Comparison of ENCODE assay signal across 8 cellular contexts in the genomic region with DNA sequence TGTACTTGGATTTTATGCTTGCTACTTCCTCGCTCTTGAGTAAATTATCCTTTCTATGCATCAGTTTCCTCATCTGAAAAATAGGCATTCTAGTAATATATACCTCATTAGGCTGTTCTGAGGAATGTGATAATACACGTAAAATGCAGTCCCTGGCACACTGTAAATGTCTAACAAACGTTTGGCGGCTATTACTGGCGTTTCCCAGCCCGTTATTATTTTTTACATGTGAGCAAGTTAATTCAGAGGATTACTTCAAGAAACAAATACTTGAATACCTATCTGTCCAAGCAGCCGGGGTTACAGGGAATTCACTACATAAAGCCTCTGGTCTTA. TPM values are rescaled to one million over a fixed set of nuclear protein-coding genes. Genes with fewer than 3 reads are reported as not detected.
DNase-seq lines count a peak whose midpoint lies in the region; ATAC-seq and TF ChIP-seq lines count a peak whose summit lies in the region.

No MANE protein-coding gene starts in this region.

- POLR2A ChIA-PET in naive thymus-derived CD8-positive, alpha-beta T cell (lab: Charles Lee), result interaction anchor here (0.6 to 3.3 kb wide), 3 partner anchors 8 to 418 kb away, joined by 4 to 22 read pairs (median 6); partner anchors contain the start of genes FHL2 and TGFBRAP1

- no peaks in the 10 kb centered on the region for H3K27me3 Mint-ChIP-seq in dendritic cell treated with granulocyte-macrophage colony-stimulating factor and Interleukin-4, amounts not matched to agents 40 ng/mL and 50 ng/mL, for 4 days
- peaks cover 0 to 1% (median 0%) of the 10 kb centered on the region in 5 donors for H3K27me3 Mint-ChIP-seq in naive thymus-derived CD8-positive, alpha-beta T cell

- peak overlapping the region; percentile 96 for H3K4me3 Mint-ChIP-seq in dendritic cell treated with granulocyte-macrophage colony-stimulating factor and Interleukin-4, amounts not matched to agents 40 ng/mL and 50 ng/mL, for 4 days
- peak overlapping the region; percentile 94 to 100 (median 99) for H3K4me3 Mint-ChIP-seq in naive thymus-derived CD8-positive, alpha-beta T cell

- DNase-seq in AG09309 (ENCODE audit: low read depth) (no peak), ACHN (no peak), NCI-H1436 treated with DMSO at 0.1 percent for 48 hours (lab: John Stamatoyannopoulos, UW) (no peak), inferior parietal cortex (ENCODE audit: extremely low spot score) (no peak), HT-29 (ENCODE audit: low spot score) (no peak)
- DNase-seq in naive thymus-derived CD8-positive, alpha-beta T cell, result no peak

- in situ Hi-C loops in ACHN (cut with HindIII; ENCODE audit: low pct_ligation_motif_present, low pct_unique_long_range_greater_than_20kb, low sequenced_read_pairs), result no loop called here

- H3K4me3 ChIP-seq in AG09309 (ENCODE audit: control insufficient read depth, low read depth, low read length), result peak overlapping the region; percentile 87
- H3K4me3 ChIP-seq in Loucy (ENCODE audit: low read length, poor library complexity, severe bottlenecking), result peak overlapping the region; percentile 87

- no peaks in the 10 kb centered on the region for H3K9me3 Mint-ChIP-seq in dendritic cell treated with granulocyte-macrophage colony-stimulating factor and Interleukin-4, amounts not matched to agents 40 ng/mL and 50 ng/mL, for 4 days
- H3K9me3 Mint-ChIP-seq in naive thymus-derived CD8-positive, alpha-beta T cell, result no peaks in the 10 kb centered on the region

- ATAC-seq in naive thymus-derived CD8-positive, alpha-beta T cell, result no peak

- 0 out of 2 replicates have a peak, but pooled peaks cover 3% of the 10 kb centered on the region for H3F3A ChIP-seq in Loucy (ENCODE audit: low read depth)

- H3K36me3 Mint-ChIP-seq in dendritic cell treated with granulocyte-macrophage colony-stimulating factor and Interleukin-4, amounts not matched to agents 40 ng/mL and 50 ng/mL, for 4 days (ENCODE audit: low read depth), result peaks cover 32% of the 10 kb centered on the region
- peaks cover 0 to 27% (median 5%) of the 10 kb centered on the region in 3 donors for H3K36me3 Mint-ChIP-seq in naive thymus-derived CD8-positive, alpha-beta T cell

- H3K79me2 ChIP-seq in Loucy (ENCODE audit: insufficient read depth, low read length), result peaks cover 52% of the 10 kb centered on the region

- peak overlapping the region; percentile 95 for H2AFZ ChIP-seq in Loucy (ENCODE audit: low read length)

- H3K4me2 ChIP-seq in Loucy (ENCODE audit: low read depth, low read length, poor library complexity, severe bottlenecking), result peak overlapping the region; percentile 95

- intact Hi-C loops in dendritic cell treated with granulocyte-macrophage colony-stimulating factor and Interleukin-4, amounts not matched to agents 40 ng/mL and 50 ng/mL, for 4 days (cut with micrococcal nuclease), result loop anchor here (10.0 kb wide), 1 partner anchor 302 kb away; the partner anchor contains the start of gene MRPS9

- H3K9me3 ChIP-seq in Loucy (ENCODE audit: insufficient read depth, low read depth, low read length), result no peaks in the 10 kb centered on the region

- TF ChIP-seq CTCF in AG09309 (IDR thresholded peaks at IDR 0.05; ENCODE audit: control insufficient read depth, insufficient read depth, low read depth, low read length, missing control alignments), result no peak
- no peak for TF ChIP-seq CTCF in Loucy (conservative IDR thresholded peaks at IDR 0.05; ENCODE audit: low read length)

- peak overlapping the region; percentile 97 for H3K27ac Mint-ChIP-seq in dendritic cell treated with granulocyte-macrophage colony-stimulating factor and Interleukin-4, amounts not matched to agents 40 ng/mL and 50 ng/mL, for 4 days
- H3K27ac Mint-ChIP-seq in naive thymus-derived CD8-positive, alpha-beta T cell, result peak overlapping the region; percentile 98 to 100 (median 100)

- no peaks in the 10 kb centered on the region for H3K27me3 ChIP-seq in Loucy (ENCODE audit: insufficient read depth, low read length, poor library complexity, severe bottlenecking)

- H3K4me1 ChIP-seq in Loucy (ENCODE audit: insufficient read depth, low read length, poor library complexity, severe bottlenecking), result peaks cover 47% of the 10 kb centered on the region

- no peaks in the 10 kb centered on the region for H3K9me2 ChIP-seq in Loucy (replicated peaks; ENCODE audit: low read depth, low read length)

- peaks cover 11% of the 10 kb centered on the region; the same call in 1 of the 2 replicates for H3K36me3 ChIP-seq in Loucy (ENCODE audit: insufficient read depth, low read length)

- peaks cover 21% of the 10 kb centered on the region for H3K4me1 Mint-ChIP-seq in dendritic cell treated with granulocyte-macrophage colony-stimulating factor and Interleukin-4, amounts not matched to agents 40 ng/mL and 50 ng/mL, for 4 days (ENCODE audit: low read depth)
- H3K4me1 Mint-ChIP-seq in naive thymus-derived CD8-positive, alpha-beta T cell, result peaks cover 16 to 45% (median 37%) of the 10 kb centered on the region in 4 donors

- H3K9ac ChIP-seq in Loucy (ENCODE audit: low read depth, low read length, poor library complexity, severe bottlenecking), result peak overlapping the region; percentile 85

- peaks cover 28% of the 10 kb centered on the region for H4K20me1 ChIP-seq in Loucy (ENCODE audit: insufficient read depth, low read length, poor library complexity, severe bottlenecking)

RNA-seq across cellular contexts. Expression of gene C2orf49, which starts 0.6 kb away (rescaled TPM):
- total RNA-seq in naive thymus-derived CD8-positive, alpha-beta T cell, result 10 to 100 TPM; 21.9 to 27.3 TPM
- 10 to 100 TPM in 1 of 3 donors, 1 to 10 TPM in 2; 8.6 to 10.1 (median 9.9) TPM for polyA plus RNA-seq in naive thymus-derived CD8-positive, alpha-beta T cell
- total RNA-seq in HT-29 (2014; rRNA removed; shearing (Covaris generic)), result 6.7 and 7.7 TPM in 2 replicates

RNA-seq across cellular contexts. Expression of gene TGFBRAP1, which starts 7.2 kb away (rescaled TPM):
- total RNA-seq in naive thymus-derived CD8-positive, alpha-beta T cell, result 10 to 100 TPM; 22.8 to 23.1 TPM
- 10 to 100 TPM; 19.4 to 26.9 (median 19.7) TPM for polyA plus RNA-seq in naive thymus-derived CD8-positive, alpha-beta T cell
- 35.0 and 35.8 TPM in 2 replicates for total RNA-seq in HT-29 (2014; rRNA removed; shearing (Covaris generic))
